ENCODE assay signal across 14 cellular contexts in the genomic region with DNA sequence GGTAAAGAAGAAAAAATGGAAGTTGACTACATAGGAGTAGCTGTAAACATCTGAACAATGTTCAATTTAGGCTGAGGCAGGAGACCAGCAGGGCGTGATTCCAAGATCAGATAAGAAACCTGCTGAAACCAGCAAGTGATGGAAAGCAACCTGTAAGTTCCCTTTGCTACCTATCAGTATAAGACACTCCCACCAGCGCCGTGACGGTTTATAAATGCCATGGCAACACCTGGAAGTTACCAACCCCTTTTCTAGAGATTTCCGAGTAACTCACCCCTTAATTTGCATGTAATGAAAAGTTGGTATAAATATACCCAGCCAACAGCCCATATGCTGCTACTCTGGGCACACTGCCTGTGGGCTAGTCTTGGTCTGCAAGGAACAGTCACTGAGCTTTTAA. TPM values are rescaled to one million over a fixed set of nuclear protein-coding genes. Genes with fewer than 3 reads are reported as not detected.
DNase-seq lines count a peak whose midpoint lies in the region; ATAC-seq and TF ChIP-seq lines count a peak whose summit lies in the region.
"Had no signal": no experiment of that assay in that cellular context is flagged by ENCODE, and none has a peak within 500 bp of the region (broad histone marks: within the 10 kb centered on the region; RNA-seq: fewer than 3 reads in every experiment).

No MANE protein-coding gene starts in this region.

- peaks cover 27% of the 10 kb centered on the region for H3K4me1 Mint-ChIP-seq in CD8-positive, alpha-beta T cell (ENCODE audit: low read depth)
- H3K4me1 Mint-ChIP-seq in activated T-helper 17 cell treated with anti-CD3 and anti-CD28 coated beads, Interleukin-2, amount 50 U/mL, for 72 hours: peaks cover 5% of the 10 kb centered on the region
- peaks cover 17% of the 10 kb centered on the region for H3K4me1 Mint-ChIP-seq in nephron

- H3K9me3 ChIP-seq in CD8-positive, alpha-beta T cell (ENCODE audit: low read length): peaks cover 5% of the 10 kb centered on the region

- peak overlapping the region; percentile 19 for H3K4me3 Mint-ChIP-seq in CD8-positive, alpha-beta T cell
- peak overlapping the region; percentile 87 for H3K4me3 Mint-ChIP-seq in activated T-helper 17 cell treated with anti-CD3 and anti-CD28 coated beads, Interleukin-2, amount 50 U/mL, for 72 hours
- peak overlapping the region; percentile 14 to 98 (median 73) for H3K4me3 Mint-ChIP-seq in nephron

- H3K4me3 ChIP-seq in CD8-positive, alpha-beta T cell (ENCODE audit: low read depth, low read length): no peak overlapping the region
- H3K4me3 ChIP-seq: mucosa of descending colon had no signal

- peaks cover 25% of the 10 kb centered on the region for H3K36me3 Mint-ChIP-seq in CD8-positive, alpha-beta T cell
- H3K36me3 Mint-ChIP-seq in activated T-helper 17 cell treated with anti-CD3 and anti-CD28 coated beads, Interleukin-2, amount 50 U/mL, for 72 hours (ENCODE audit: low read depth): peaks cover 31% of the 10 kb centered on the region
- peaks cover 26% of the 10 kb centered on the region for H3K36me3 Mint-ChIP-seq in nephron (ENCODE audit: low read depth)

- POLR2A ChIA-PET in CD8-positive, alpha-beta T cell (lab: Charles Lee): no interaction called here

- H3K9me3 Mint-ChIP-seq in CD8-positive, alpha-beta T cell: peaks cover 5% of the 10 kb centered on the region
- peaks cover 4% of the 10 kb centered on the region for H3K9me3 Mint-ChIP-seq in activated T-helper 17 cell treated with anti-CD3 and anti-CD28 coated beads, Interleukin-2, amount 50 U/mL, for 72 hours
- H3K9me3 Mint-ChIP-seq in nephron: peaks cover 9% of the 10 kb centered on the region

- no peaks in the 10 kb centered on the region for H3K27me3 ChIP-seq in CD8-positive, alpha-beta T cell (ENCODE audit: insufficient read depth, low read length)
- H3K27me3 ChIP-seq: MG63, right atrium auricular region had no signal

- peaks cover 5% of the 10 kb centered on the region for H3K36me3 ChIP-seq in CD8-positive, alpha-beta T cell (ENCODE audit: insufficient read depth, low read length)

- no peak for DNase-seq in CD8-positive, alpha-beta T cell
- DNase-seq in HT-29 (ENCODE audit: low spot score): peak; percentile 31
- DNase-seq in stimulated activated CD4-positive, alpha-beta T cell treated with anti-CD3 and anti-CD28 coated beads, Interleukin-2, amount 100 ng/mL, for 48 hours: no peak
- DNase-seq in NCI-H524 treated with DMSO at 0.1 percent for 48 hours (lab: John Stamatoyannopoulos, UW): no peak
- DNase-seq: activated naive CD4-positive, alpha-beta T cell treated with anti-CD3 and anti-CD28 coated beads, Interleukin-2, amount 10 ng/mL, durations not matched to agents 7 days and 5 days; islet precursor cell; MG63; stimulated activated CD4-positive, alpha-beta T cell treated with anti-CD3 and anti-CD28 coated beads, Interleukin-4, amount 100 ng/mL, for 24 hours; stimulated activated naive B cell treated with anti-CD40 and anti-IgM and Interleukin-4, amounts not matched to agents 10 μg/mL and 1 μg/mL and 100 μg/mL, for 72 hours had no signal

- no peak overlapping the region for H3K27ac Mint-ChIP-seq in CD8-positive, alpha-beta T cell
- H3K27ac Mint-ChIP-seq in activated T-helper 17 cell treated with anti-CD3 and anti-CD28 coated beads, Interleukin-2, amount 50 U/mL, for 72 hours: peak overlapping the region; percentile 92
- H3K27ac Mint-ChIP-seq in nephron: no peak overlapping the region
- H3K27ac Mint-ChIP-seq: activated naive CD4-positive, alpha-beta T cell treated with anti-CD3 and anti-CD28 coated beads, Interleukin-2, amount 10 ng/mL, durations not matched to agents 7 days and 5 days had no signal

- TF ChIP-seq CTCF in CD8-positive, alpha-beta T cell (IDR thresholded peaks at IDR 0.05): no peak
- no peak for TF ChIP-seq CTCF in nephron (IDR thresholded peaks at IDR 0.05; ENCODE audit: unreplicated experiment in 3 of 3)

- no peak for ATAC-seq in CD8-positive, alpha-beta T cell
- no peak for ATAC-seq in activated T-helper 17 cell treated with anti-CD3 and anti-CD28 coated beads, Interleukin-2, amount 50 U/mL, for 72 hours (replicated peaks)
- ATAC-seq in HG03521 (IDR thresholded peaks at IDR 0.05; ENCODE audit: unreplicated experiment): no peak
- ATAC-seq: mucosa of descending colon had no signal

- H3K27me3 Mint-ChIP-seq in CD8-positive, alpha-beta T cell (ENCODE audit: low read depth): peaks cover 2% of the 10 kb centered on the region
- H3K27me3 Mint-ChIP-seq in activated T-helper 17 cell treated with anti-CD3 and anti-CD28 coated beads, Interleukin-2, amount 50 U/mL, for 72 hours: peaks cover 3% of the 10 kb centered on the region
- H3K27me3 Mint-ChIP-seq in nephron (ENCODE audit: low read depth): peaks cover 8% of the 10 kb centered on the region
- H3K27me3 Mint-ChIP-seq: activated naive CD4-positive, alpha-beta T cell treated with anti-CD3 and anti-CD28 coated beads, Interleukin-2, amount 10 ng/mL, durations not matched to agents 7 days and 5 days had no signal

- CTCF ChIA-PET in CD8-positive, alpha-beta T cell (lab: Charles Lee): interaction anchor here (1.6 kb wide), 1 partner anchor 10 kb away, joined by 5 read pairs; no protein-coding TSS in a partner anchor

- no peak overlapping the region for H3K27ac ChIP-seq in CD8-positive, alpha-beta T cell (ENCODE audit: low read depth, low read length)

- intact Hi-C loops in CD8-positive, alpha-beta T cell (cut with DNase I, micrococcal nuclease): loop anchor here in 1 of 2 experiments (5.0 kb wide), 2 partner anchors 91 to 176 kb away; a partner anchor contains a TSS

- peaks cover 13% of the 10 kb centered on the region for H3K4me1 ChIP-seq in CD8-positive, alpha-beta T cell (ENCODE audit: insufficient read depth, low read length)

RNA-seq across cellular contexts. Expression of a gene that starts 1.1 kb away (rescaled TPM):
- total RNA-seq in CD8-positive, alpha-beta T cell: 1 to 10 TPM; 6.2 to 7.8 TPM
- total RNA-seq in HT-29 (2014; rRNA removed; shearing (Covaris generic)): 8.4 and 9.3 TPM in 2 replicates
- 10 to 100 TPM; 10.7 to 17.8 TPM for total RNA-seq in activated T-helper 17 cell treated with anti-CD3 and anti-CD28 coated beads, Interleukin-2, amount 50 U/mL, for 72 hours

RNA-seq across cellular contexts. Expression of a gene that starts 14.8 kb away (rescaled TPM):
- total RNA-seq in CD8-positive, alpha-beta T cell: under 1 TPM; 0.24 to 0.25 TPM
- total RNA-seq in HT-29 (2014; rRNA removed; shearing (Covaris generic)): 0.68 and 0.97 TPM in 2 replicates
- total RNA-seq in activated T-helper 17 cell treated with anti-CD3 and anti-CD28 coated beads, Interleukin-2, amount 50 U/mL, for 72 hours: 1 to 10 TPM; 1.2 to 4.2 TPM

RNA-seq across cellular contexts. Expression of a gene that starts 47.8 kb away (rescaled TPM):
- 1 to 10 TPM; 3.4 to 3.5 TPM for total RNA-seq in CD8-positive, alpha-beta T cell
- 3.2 and 5.7 TPM in 2 replicates for total RNA-seq in HT-29 (2014; rRNA removed; shearing (Covaris generic))
- total RNA-seq in activated T-helper 17 cell treated with anti-CD3 and anti-CD28 coated beads, Interleukin-2, amount 50 U/mL, for 72 hours: 1 to 10 TPM; 3.6 to 9.7 TPM

RNA-seq across cellular contexts. Expression of a gene that starts 52.5 kb away (rescaled TPM):
- total RNA-seq in CD8-positive, alpha-beta T cell: under 1 TPM in 1 of 2 experiments, not detected in 1; 0.16 TPM
- total RNA-seq in HT-29 (2014; rRNA removed; shearing (Covaris generic)): not detected in 2 replicates
- total RNA-seq in activated T-helper 17 cell treated with anti-CD3 and anti-CD28 coated beads, Interleukin-2, amount 50 U/mL, for 72 hours: 1 to 10 TPM; 1.5 to 2.1 TPM

Comparison
In these comparisons a context has a peak if more than half of its experiments do, and no peak if none do; other contexts are left out.
1. H3K4me3 Mint-ChIP-seq: peak in every context shown above with its lines; median percentile 87 in activated T-helper 17 cell treated with anti-CD3 and anti-CD28 coated beads, Interleukin-2, amount 50 U/mL, for 72 hours; 73 in nephron; 19 in CD8-positive, alpha-beta T cell.